Comparison of ENCODE assay signal across 20 cellular contexts in the genomic region with DNA sequence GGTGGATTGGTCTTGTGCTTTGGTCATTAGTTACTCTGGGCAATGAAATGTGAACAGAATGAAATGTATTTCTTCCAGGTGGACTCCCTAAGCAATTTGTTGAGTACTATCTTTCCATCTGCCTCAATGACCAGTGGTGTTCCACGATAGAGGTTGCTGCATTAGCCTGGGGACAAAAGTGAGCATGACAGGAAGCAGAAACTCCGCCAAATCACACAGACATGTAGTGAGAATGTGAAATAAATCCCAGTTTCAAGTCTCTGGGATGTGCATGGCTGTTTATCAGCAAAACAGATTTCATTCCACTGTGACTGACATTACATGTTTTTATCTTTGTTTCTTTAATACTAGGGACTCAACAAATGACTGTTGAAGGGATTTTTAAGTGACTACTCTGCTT.
"Had no signal": no experiment of that assay in that cellular context is flagged by ENCODE, and none has a peak within 500 bp of the region (broad histone marks: within the 10 kb centered on the region; RNA-seq: fewer than 3 reads in every experiment).

No MANE protein-coding gene starts in this region.

- H3K9me3 Mint-ChIP-seq: activated naive CD4-positive, alpha-beta T cell treated with anti-CD3 and anti-CD28 coated beads, Interleukin-2, amount 50 U/mL, for 24 hours; naive thymus-derived CD8-positive, alpha-beta T cell; neural progenitor cell had no signal

- H3K27ac ChIP-seq: ascending aorta, colonic mucosa, dorsolateral prefrontal cortex, heart right ventricle, lower lobe of right lung, neural progenitor cell, prostate gland, upper lobe of right lung had no signal

- H3K4me1 Mint-ChIP-seq: activated naive CD4-positive, alpha-beta T cell treated with anti-CD3 and anti-CD28 coated beads, Interleukin-2, amount 50 U/mL, for 24 hours; naive thymus-derived CD8-positive, alpha-beta T cell had no signal

- H3K4me3 Mint-ChIP-seq: activated naive CD4-positive, alpha-beta T cell treated with anti-CD3 and anti-CD28 coated beads, Interleukin-2, amount 50 U/mL, for 24 hours; naive thymus-derived CD8-positive, alpha-beta T cell; neural progenitor cell had no signal

- H3K4me3 ChIP-seq: ascending aorta, colonic mucosa, dorsolateral prefrontal cortex, heart right ventricle, lower lobe of right lung, neural progenitor cell, prostate gland, upper lobe of right lung had no signal

- H3K4me1 ChIP-seq: ascending aorta, colonic mucosa, heart right ventricle, lower lobe of right lung, neural progenitor cell, prostate gland, upper lobe of right lung had no signal

- H3K9ac ChIP-seq: neural progenitor cell had no signal

- H3K27me3 ChIP-seq: ascending aorta, colonic mucosa, heart right ventricle, neural progenitor cell, upper lobe of right lung had no signal

- H3K9me3 ChIP-seq: ascending aorta, colonic mucosa, heart right ventricle, lower lobe of right lung, prostate gland, upper lobe of right lung had no signal

- H3K27ac Mint-ChIP-seq: activated naive CD4-positive, alpha-beta T cell treated with anti-CD3 and anti-CD28 coated beads, Interleukin-2, amount 50 U/mL, for 24 hours; naive thymus-derived CD8-positive, alpha-beta T cell; neural progenitor cell had no signal

- DNase-seq: activated CD4-positive, alpha-beta T cell treated with anti-CD3 and anti-CD28 coated beads for 1 hour; activated CD4-positive, alpha-beta T cell treated with anti-CD3 and anti-CD28 coated beads, Interleukin-2, amount 50 U/mL, for 1 hour; activated gamma-delta T cell treated with Interleukin-2 at 50 U/mL for 16 hours; activated T-cell treated with anti-CD3 and anti-CD28 coated beads, Interleukin-2, amount 50 U/mL, for 1 hour; colonic mucosa; dorsolateral prefrontal cortex; heart right ventricle; islet precursor cell; lower lobe of right lung; naive thymus-derived CD8-positive, alpha-beta T cell; right cardiac atrium; stimulated activated CD4-positive, alpha-beta T cell treated with anti-CD3 and anti-CD28 coated beads, Interleukin-12 subunit alpha, Interleukin-12 subunit beta, amount 100 ng/mL, for 4 hours; stimulated activated CD4-positive, alpha-beta T cell treated with anti-CD3 and anti-CD28 coated beads, Interleukin-4, amount 100 ng/mL, for 4 hours; stimulated activated naive CD8-positive, alpha-beta T cell treated with anti-CD3 and anti-CD28 coated beads, Interleukin-15, Interleukin-2, amounts not matched to agents 100 U/mL and 50 U/mL, for 24 hours; T-helper 1 cell; upper lobe of right lung had no signal

- H3K36me3 Mint-ChIP-seq: activated naive CD4-positive, alpha-beta T cell treated with anti-CD3 and anti-CD28 coated beads, Interleukin-2, amount 50 U/mL, for 24 hours; naive thymus-derived CD8-positive, alpha-beta T cell; neural progenitor cell had no signal

- H2AFZ ChIP-seq: neural progenitor cell had no signal

- H3K4me2 ChIP-seq: neural progenitor cell had no signal

- ATAC-seq: heart right ventricle; lower lobe of right lung; naive thymus-derived CD8-positive, alpha-beta T cell; right cardiac atrium; stimulated activated naive CD8-positive, alpha-beta T cell treated with anti-CD3 and anti-CD28 coated beads, Interleukin-15, Interleukin-2, amounts not matched to agents 100 U/mL and 50 U/mL, for 24 hours; upper lobe of right lung had no signal

- H3K36me3 ChIP-seq: ascending aorta, colonic mucosa, heart right ventricle, lower lobe of right lung, neural progenitor cell, prostate gland, upper lobe of right lung had no signal
